ENCODE assay signal across 8 cellular contexts in genomic region chr21:32727728-32728454, GRCh38. TPM values are rescaled to one million over a fixed set of nuclear protein-coding genes. Genes with fewer than 3 reads are reported as not detected.
A peak's percentile ranks its signal among the peaks of the same experiment; 100 is the strongest.
DNase-seq lines count a peak whose midpoint lies in the region; ATAC-seq and TF ChIP-seq lines count a peak whose summit lies in the region.

Gene SYNJ1, minus strand, starts transcription at chr21:32728013. Its CDS starts 1,118 bp downstream, at chr21:32726895.

- peak within 1 kb of the TSS; percentile 97 for H3K4me2 ChIP-seq in GM23338

- DNase-seq in Daoy (ENCODE audit: low read depth) (peak; percentile 99), GM23338 (ENCODE audit: low spot score) (peak; percentile 95), Kasumi-1 (lab: John Stamatoyannopoulos, UW) (peak; percentile 83 to 89), RKO (ENCODE audit: low spot score) (peak; percentile 93), activated T-helper 1 cell treated with Interleukin-2 at 50 U/mL for 16 hours (ENCODE audit: low read depth) (peak; percentile 93), esophagus squamous epithelium (lab: John Stamatoyannopoulos, UW) (peak; percentile 57), naive B cell (peak; percentile 92)
- DNase-seq in stimulated activated effector memory CD8-positive, alpha-beta T cell treated with anti-CD3 and anti-CD28 coated beads, Interleukin-12 subunit alpha, Interleukin-12 subunit beta, amount 100 ng/mL, for 72 hours (ENCODE audit: low spot score in 2 of 2) = peak; percentile 94 to 98

- ATAC-seq in GM23338 (peak; percentile 90), naive B cell (ENCODE audit: low read depth in 2 of 2) (peak; percentile 91 to 93)
- peak; percentile 95 for ATAC-seq in stimulated activated effector memory CD8-positive, alpha-beta T cell treated with anti-CD3 and anti-CD28 coated beads, Interleukin-12 subunit alpha, Interleukin-12 subunit beta, amount 100 ng/mL, for 72 hours

- H3K9me3 ChIP-seq in esophagus squamous epithelium = no peaks in the 10 kb centered on the region

- H3K4me1 ChIP-seq in GM23338 (ENCODE audit: insufficient read depth) = peaks cover 4% of the 10 kb centered on the region; the same call in 1 of the 2 replicates
- peaks cover 5 to 27% (median 13%) of the 10 kb centered on the region in 3 donors for H3K4me1 ChIP-seq in esophagus squamous epithelium

- H3K9me3 Mint-ChIP-seq in GM23338 (no peaks in the 10 kb centered on the region), naive B cell (peaks cover 0 to 2% (median 0%) of the 10 kb centered on the region in 7 donors)
- no peaks in the 10 kb centered on the region for H3K9me3 Mint-ChIP-seq in stimulated activated effector memory CD8-positive, alpha-beta T cell treated with anti-CD3 and anti-CD28 coated beads, Interleukin-12 subunit alpha, Interleukin-12 subunit beta, amount 100 ng/mL, for 72 hours

- H3K36me3 Mint-ChIP-seq in GM23338 (ENCODE audit: low read depth) (no peaks in the 10 kb centered on the region), naive B cell (peaks cover 0 to 9% of the 10 kb centered on the region in 2 donors)
- H3K36me3 Mint-ChIP-seq in stimulated activated effector memory CD8-positive, alpha-beta T cell treated with anti-CD3 and anti-CD28 coated beads, Interleukin-12 subunit alpha, Interleukin-12 subunit beta, amount 100 ng/mL, for 72 hours = peaks cover 37% of the 10 kb centered on the region

- TF ChIP-seq POLR2A in esophagus squamous epithelium (IDR thresholded peaks at IDR 0.05) = peak in 2 of 4 donors; percentile 75 to 91

- H3K4me3 Mint-ChIP-seq in GM23338 (peak within 1 kb of the TSS; percentile 89), naive B cell (peak within 1 kb of the TSS; percentile 92 to 99 (median 97))
- peak within 1 kb of the TSS; percentile 92 for H3K4me3 Mint-ChIP-seq in stimulated activated effector memory CD8-positive, alpha-beta T cell treated with anti-CD3 and anti-CD28 coated beads, Interleukin-12 subunit alpha, Interleukin-12 subunit beta, amount 100 ng/mL, for 72 hours

- H3K79me2 ChIP-seq in GM23338 (replicated peaks; ENCODE audit: insufficient read depth) = no peaks in the 10 kb centered on the region

- no peaks in the 10 kb centered on the region for H3K27me3 ChIP-seq in GM23338 (ENCODE audit: insufficient read depth)
- H3K27me3 ChIP-seq in esophagus squamous epithelium = no peaks in the 10 kb centered on the region

- TF ChIP-seq CTCF in GM23338 (conservative IDR thresholded peaks at IDR 0.05; ENCODE audit: low read depth in 2 of 2) (no peak), esophagus squamous epithelium (IDR thresholded peaks at IDR 0.05) (no peak)

- H3K4me3 ChIP-seq in GM23338 (peak within 1 kb of the TSS; percentile 83), esophagus squamous epithelium (peak within 1 kb of the TSS; percentile 82 to 95 (median 89))

- H3K27ac ChIP-seq in GM23338 (ENCODE audit: low read depth) (peak within 1 kb of the TSS; percentile 47; the same call in 1 of the 2 replicates), esophagus squamous epithelium (peak within 1 kb of the TSS; percentile 91 to 96 (median 96))

- H3K9me2 ChIP-seq in GM23338 (ENCODE audit: insufficient read depth) = no peaks in the 10 kb centered on the region

- H3K36me3 ChIP-seq in GM23338 (ENCODE audit: insufficient read depth) = 0 out of 2 replicates have a peak, but pooled peaks cover under 1% of the 10 kb centered on the region
- H3K36me3 ChIP-seq in esophagus squamous epithelium = peaks cover 0 to 9% (median 0%) of the 10 kb centered on the region in 3 donors

- H3K27me3 Mint-ChIP-seq in GM23338 (ENCODE audit: insufficient read depth, low read depth, poor library complexity) (no peaks in the 10 kb centered on the region), naive B cell (peaks cover 0 to 19% (median 8%) of the 10 kb centered on the region in 3 donors)

- peaks cover 1% of the 10 kb centered on the region; the same call in 1 of the 2 replicates for H4K20me1 ChIP-seq in GM23338 (replicated peaks; ENCODE audit: insufficient read depth)

- peak within 1 kb of the TSS; percentile 90 for H2AFZ ChIP-seq in GM23338

- peaks cover 6% of the 10 kb centered on the region; the same call in 1 of the 2 replicates for H3F3A ChIP-seq in GM23338 (replicated peaks; ENCODE audit: low read depth)

- H3K27ac Mint-ChIP-seq in GM23338 = peak within 1 kb of the TSS; percentile 92
- peak within 1 kb of the TSS; percentile 91 to 96 (median 94) for H3K27ac Mint-ChIP-seq in naive B cell
- peak within 1 kb of the TSS; percentile 95 for H3K27ac Mint-ChIP-seq in stimulated activated effector memory CD8-positive, alpha-beta T cell treated with anti-CD3 and anti-CD28 coated beads, Interleukin-12 subunit alpha, Interleukin-12 subunit beta, amount 100 ng/mL, for 72 hours

- intact Hi-C loops in esophagus squamous epithelium (cut with DNase I) = no loop called here

- WGBS in esophagus squamous epithelium, 2 donors = 0% methylated on average over 3 of the region's 72 CpGs; no CpG with 5 or more reads in 1 of the 2 donors

- H3K4me1 Mint-ChIP-seq in GM23338 (peaks cover 13% of the 10 kb centered on the region), naive B cell (peaks cover 13 to 18% (median 16%) of the 10 kb centered on the region in 3 donors)
- H3K4me1 Mint-ChIP-seq in stimulated activated effector memory CD8-positive, alpha-beta T cell treated with anti-CD3 and anti-CD28 coated beads, Interleukin-12 subunit alpha, Interleukin-12 subunit beta, amount 100 ng/mL, for 72 hours = peaks cover 20% of the 10 kb centered on the region

TF ChIP-seq in GM23338, 12 proteins besides CTCF, POLR2A, EP300 and RAD21:
- TF ChIP-seq ZNF331 (CRISPR knock-in tag; IDR thresholded peaks at IDR 0.05; ENCODE audit: low read depth) = no peak
- TF ChIP-seq POLR2AphosphoS5 (IDR thresholded peaks at IDR 0.05; ENCODE audit: low read depth) = peak; percentile 89
- TF ChIP-seq CREB1 (CRISPR knock-in tag; IDR thresholded peaks at IDR 0.05; ENCODE audit: low read depth) = peak; percentile 83
- peak; percentile 94 for TF ChIP-seq REST (IDR thresholded peaks at IDR 0.05; ENCODE audit: unreplicated experiment)
TF ChIP-seq in GM23338: peak in this region for 3.

RNA-seq across cellular contexts. Expression of gene SYNJ1, which starts in this region (rescaled TPM):
- 4.3 and 8.7 TPM in 2 replicates for total RNA-seq in Daoy (2014; rRNA removed; shearing (Covaris generic))
- total RNA-seq in GM23338 (2014; rRNA removed; shearing (Covaris generic)) = 4.2 and 8.2 TPM in 2 replicates
- polyA plus RNA-seq in GM23338 (2016; fragmentation: Nextera tagmentation; extraction: Ambion mirVana) (1.4 and 2.2 TPM in 2 replicates), naive B cell (ENCODE audit: low read depth in 6 of 6) (1 to 10 TPM in 5 of 6 donors, not detected in 1; 1.2 to 1.9 (median 1.6) TPM)
- 10 to 100 TPM in 1 of 4 donors, 1 to 10 TPM in 3; 6.5 to 13.8 (median 7.6) TPM for total RNA-seq in esophagus squamous epithelium

Comparison
In these comparisons a context has a peak if more than half of its experiments do, and no peak if none do; other contexts are left out.
1. Peak in every context shown above with its lines: DNase-seq, ATAC-seq, H3K4me3 ChIP-seq and H3K27ac ChIP-seq.